ENCODE assay signal across 19 cellular contexts in genomic region chr21:43109006-43109405, GRCh38. TPM values are rescaled to one million over a fixed set of nuclear protein-coding genes. Genes with fewer than 3 reads are reported as not detected.
"Had no signal": no experiment of that assay in that cellular context is flagged by ENCODE, and none has a peak within 500 bp of the region (broad histone marks: within the 10 kb centered on the region; RNA-seq: fewer than 3 reads in every experiment).

No MANE protein-coding gene starts in this region.

RNA-seq across cellular contexts. Expression of gene CRYAA, which starts 59.8 kb away (rescaled TPM):
- total RNA-seq: activated CD4-positive, alpha-beta memory T cell treated with anti-CD3 and anti-CD28 coated beads, Interleukin-2, amount 10 ng/mL, durations not matched to agents 7 days and 5 days; activated CD4-positive, alpha-beta T cell treated with anti-CD3 and anti-CD28 coated beads, Interleukin-2, amount 10 ng/mL, durations not matched to agents 7 days and 5 days; activated T-helper 1 cell treated with anti-CD3 and anti-CD28 coated beads, Interleukin-12 subunit alpha, Interleukin-12 subunit beta, Interleukin-2, Interleukin-4 antibody, amounts not matched to agents 30 ng/mL and 10 ng/mL and 1 ng/mL, durations not matched to agents 14 hours and 24 hours and 36 hours; breast epithelium; esophagus mucosa; left cardiac atrium; left ventricle myocardium superior; lung microvascular endothelial cell; mesenteric fat pad; mucosa of descending colon; myocyte; osteocyte; progenitor cell of endocrine pancreas; renal cortical epithelial cell; skeletal muscle tissue; stomach; thyroid gland; upper lobe of left lung had no signal
- polyA plus RNA-seq: keratinocyte, stomach had no signal
